Comparison of ENCODE assay signal across 7 cellular contexts in genomic region chr6:142756215-142756630, GRCh38.
DNase-seq lines count a peak whose midpoint lies in the region; ATAC-seq and TF ChIP-seq lines count a peak whose summit lies in the region.

No MANE protein-coding gene starts in this region.

- peaks cover 17 to 73% (median 22%) of the 10 kb centered on the region in 3 experiments for H3K36me3 ChIP-seq in naive thymus-derived CD4-positive, alpha-beta T cell (ENCODE audit: control insufficient read depth in 2 of 3, insufficient read depth in 3 of 3, low read length in 3 of 3)

- no peak for TF ChIP-seq POLR2A in NB4 (IDR thresholded peaks at IDR 0.05; ENCODE audit: extremely low read depth, insufficient read length)

- H3K9me3 Mint-ChIP-seq in central memory CD8-positive, alpha-beta T cell, result no peaks in the 10 kb centered on the region
- H3K9me3 Mint-ChIP-seq in naive thymus-derived CD4-positive, alpha-beta T cell, result no peaks in the 10 kb centered on the region

- DNase-seq in GM04503 (ENCODE audit: low read depth) (peak; percentile 81), NB4 (ENCODE audit: low read depth) (peak; percentile 38)
- DNase-seq in central memory CD8-positive, alpha-beta T cell (ENCODE audit: low spot score in 2 of 2), result no peak
- DNase-seq in naive thymus-derived CD4-positive, alpha-beta T cell, result no peak
- no peak for DNase-seq in activated CD8-positive, alpha-beta memory T cell treated with anti-CD3 and anti-CD28 coated beads, Interleukin-2, amount 50 U/mL, for 48 hours

- H3K4me1 ChIP-seq in naive thymus-derived CD4-positive, alpha-beta T cell (ENCODE audit: control insufficient read depth in 2 of 2, insufficient read depth in 2 of 2, low read length in 2 of 2), result no peaks in the 10 kb centered on the region

- peaks cover 53% of the 10 kb centered on the region for H3K36me3 Mint-ChIP-seq in central memory CD8-positive, alpha-beta T cell (ENCODE audit: insufficient read depth)
- peaks cover 32 to 67% (median 51%) of the 10 kb centered on the region in 5 donors for H3K36me3 Mint-ChIP-seq in naive thymus-derived CD4-positive, alpha-beta T cell

- H3K4me3 ChIP-seq in NB4 (ENCODE audit: low read depth, low read length), result no peak overlapping the region
- no peak overlapping the region for H3K4me3 ChIP-seq in naive thymus-derived CD4-positive, alpha-beta T cell (ENCODE audit: low read length)

- no peaks in the 10 kb centered on the region for H3K9me3 ChIP-seq in naive thymus-derived CD4-positive, alpha-beta T cell (ENCODE audit: control insufficient read depth in 2 of 3, low read length in 3 of 3)

- intact Hi-C loops in naive thymus-derived CD4-positive, alpha-beta T cell (cut with micrococcal nuclease), result no loop called here

- no peaks in the 10 kb centered on the region for H3K27me3 Mint-ChIP-seq in central memory CD8-positive, alpha-beta T cell
- no peaks in the 10 kb centered on the region for H3K27me3 Mint-ChIP-seq in naive thymus-derived CD4-positive, alpha-beta T cell

- H3K27ac Mint-ChIP-seq in central memory CD8-positive, alpha-beta T cell (ENCODE audit: low read depth), result peak overlapping the region; percentile 47
- H3K27ac Mint-ChIP-seq in naive thymus-derived CD4-positive, alpha-beta T cell, result peak overlapping the region in 8 of 9 donors; percentile 21 to 88 (median 78)

- no peak for ATAC-seq in central memory CD8-positive, alpha-beta T cell (replicated peaks; ENCODE audit: extremely low read depth, poor library complexity, severe bottlenecking)
- no peak for ATAC-seq in naive thymus-derived CD4-positive, alpha-beta T cell
- no peak for ATAC-seq in GM19035 (IDR thresholded peaks at IDR 0.05; ENCODE audit: unreplicated experiment)
- ATAC-seq in GM19328 (IDR thresholded peaks at IDR 0.05; ENCODE audit: unreplicated experiment), result no peak

- H3K4me3 Mint-ChIP-seq in central memory CD8-positive, alpha-beta T cell, result no peak overlapping the region
- no peak overlapping the region for H3K4me3 Mint-ChIP-seq in naive thymus-derived CD4-positive, alpha-beta T cell

- TF ChIP-seq CTCF in NB4 (IDR thresholded peaks at IDR 0.05; ENCODE audit: low read depth, low read length), result no peak

- peaks cover 30% of the 10 kb centered on the region for H3K4me1 Mint-ChIP-seq in central memory CD8-positive, alpha-beta T cell
- H3K4me1 Mint-ChIP-seq in naive thymus-derived CD4-positive, alpha-beta T cell, result peaks cover 12 to 58% (median 41%) of the 10 kb centered on the region in 7 donors

- CTCF ChIA-PET in naive thymus-derived CD4-positive, alpha-beta T cell (lab: Charles Lee), result no interaction called here

- POLR2A ChIA-PET in naive thymus-derived CD4-positive, alpha-beta T cell (lab: Charles Lee), result no interaction called here

- H3K27me3 ChIP-seq in naive thymus-derived CD4-positive, alpha-beta T cell (ENCODE audit: control insufficient read depth in 2 of 2, insufficient read depth in 2 of 2, low read length in 2 of 2), result no peaks in the 10 kb centered on the region

- no peak overlapping the region for H3K27ac ChIP-seq in naive thymus-derived CD4-positive, alpha-beta T cell (ENCODE audit: low read depth, low read length)

Comparison
In these comparisons a context has a peak if more than half of its experiments do, and no peak if none do; other contexts are left out.
1. DNase-seq: peak in GM04503 (single experiment) and NB4 (single experiment); none in central memory CD8-positive, alpha-beta T cell (0 of 2), naive thymus-derived CD4-positive, alpha-beta T cell (0 of 9) and activated CD8-positive, alpha-beta memory T cell treated with anti-CD3 and anti-CD28 coated beads, Interleukin-2, amount 50 U/mL, for 48 hours (single experiment).